In genomic region chr1:33163621-33164071, GRCh38 we compare ENCODE assay signal across 16 cellular contexts. TPM values are rescaled to one million over a fixed set of nuclear protein-coding genes. Genes with fewer than 3 reads are reported as not detected.
DNase-seq lines count a peak whose midpoint lies in the region; TF ChIP-seq lines count a peak whose summit lies in the region.
"Had no signal": no experiment of that assay in that cellular context is flagged by ENCODE, and none has a peak within 500 bp of the region (broad histone marks: within the 10 kb centered on the region; RNA-seq: fewer than 3 reads in every experiment).

No MANE protein-coding gene starts in this region.

- no peak overlapping the region for H3K4me3 ChIP-seq in ectodermal cell (ENCODE audit: insufficient read depth, low read depth, low read length)
- H3K4me3 ChIP-seq: body of pancreas, left ventricle myocardium inferior, pancreas, Peyer's patch had no signal

- H3K4me1 ChIP-seq in ectodermal cell (ENCODE audit: control insufficient read depth, insufficient read depth, low read length) = peaks cover 31% of the 10 kb centered on the region
- H3K4me1 ChIP-seq: body of pancreas, pancreas had no signal

- no TSS peak for BruUV-seq in Calu3 (replicated peaks; lab: Mats Ljungman, UMichigan)

- WGBS in ectodermal cell, 2 experiments = 68 to 70% methylated on average over 8 of the region's 8 CpGs

- H3K4me3 Mint-ChIP-seq in neural crest cell (peak overlapping the region; percentile 39), Calu3 (ENCODE audit: low read depth, unreplicated experiment) (no peak overlapping the region)
- no peak overlapping the region for H3K4me3 Mint-ChIP-seq in activated T-cell treated with anti-CD3 and anti-CD28 coated beads, Interleukin-2, amount 50 U/mL, for 24 hours
- H3K4me3 Mint-ChIP-seq: T-cell had no signal

- H3K36me3 ChIP-seq in ectodermal cell (ENCODE audit: control insufficient read depth, insufficient read depth, low read length) = no peaks in the 10 kb centered on the region
- H3K36me3 ChIP-seq: pancreas had no signal

- H3K9me3 Mint-ChIP-seq in neural crest cell (no peaks in the 10 kb centered on the region), Calu3 (ENCODE audit: low read depth, unreplicated experiment) (no peaks in the 10 kb centered on the region)
- H3K9me3 Mint-ChIP-seq in activated T-cell treated with anti-CD3 and anti-CD28 coated beads, Interleukin-2, amount 50 U/mL, for 24 hours = no peaks in the 10 kb centered on the region
- H3K9me3 Mint-ChIP-seq: T-cell had no signal

- H3K27ac ChIP-seq in ectodermal cell (ENCODE audit: insufficient read depth, low read depth, low read length, poor library complexity, severe bottlenecking) = peak overlapping the region; percentile 63
- H3K27ac ChIP-seq: body of pancreas, left ventricle myocardium inferior, pancreas, Peyer's patch had no signal

- H3K9me3 ChIP-seq in ectodermal cell (ENCODE audit: control insufficient read depth, low read length) = no peaks in the 10 kb centered on the region
- H3K9me3 ChIP-seq: body of pancreas, left ventricle myocardium inferior, pancreas, Peyer's patch had no signal

- H3K27me3 Mint-ChIP-seq in neural crest cell (ENCODE audit: low read depth) (peaks cover 3% of the 10 kb centered on the region), Calu3 (ENCODE audit: unreplicated experiment) (no peaks in the 10 kb centered on the region)
- no peaks in the 10 kb centered on the region for H3K27me3 Mint-ChIP-seq in activated T-cell treated with anti-CD3 and anti-CD28 coated beads, Interleukin-2, amount 50 U/mL, for 24 hours
- H3K27me3 Mint-ChIP-seq: T-cell had no signal

- CTCF ChIA-PET in Calu3 (lab: Charles Lee) = no interaction called here

- peak overlapping the region; percentile 93 for H3K27ac Mint-ChIP-seq in neural crest cell (ENCODE audit: unreplicated experiment)
- no peak overlapping the region for H3K27ac Mint-ChIP-seq in Calu3 (ENCODE audit: unreplicated experiment)
- H3K27ac Mint-ChIP-seq in activated T-cell treated with anti-CD3 and anti-CD28 coated beads, Interleukin-2, amount 50 U/mL, for 24 hours = no peak overlapping the region
- H3K27ac Mint-ChIP-seq: T-cell had no signal

- no peak for TF ChIP-seq CTCF in neural crest cell (conservative IDR thresholded peaks at IDR 0.05)
- TF ChIP-seq CTCF in Calu3 (IDR thresholded peaks at IDR 0.05; ENCODE audit: unreplicated experiment) = no peak

- H3K36me3 Mint-ChIP-seq in neural crest cell (ENCODE audit: low read depth) = peaks cover 17% of the 10 kb centered on the region
- no peaks in the 10 kb centered on the region for H3K36me3 Mint-ChIP-seq in Calu3 (ENCODE audit: insufficient read depth, unreplicated experiment)
- H3K36me3 Mint-ChIP-seq in activated T-cell treated with anti-CD3 and anti-CD28 coated beads, Interleukin-2, amount 50 U/mL, for 24 hours (ENCODE audit: low read depth) = peaks cover 41% of the 10 kb centered on the region

- H3K4me1 Mint-ChIP-seq in neural crest cell (peaks cover 77% of the 10 kb centered on the region), Calu3 (ENCODE audit: low read depth, unreplicated experiment) (no peaks in the 10 kb centered on the region)
- no peaks in the 10 kb centered on the region for H3K4me1 Mint-ChIP-seq in activated T-cell treated with anti-CD3 and anti-CD28 coated beads, Interleukin-2, amount 50 U/mL, for 24 hours (ENCODE audit: low read depth)

- peak; percentile 79 for DNase-seq in EL
- no peak for DNase-seq in neural crest cell (ENCODE audit: low read depth, low spot score)
- no peak for DNase-seq in NAMALWA (ENCODE audit: low spot score)
- no peak for DNase-seq in Calu3
- no peak for DNase-seq in stimulated activated CD4-positive, alpha-beta T cell treated with anti-CD3 and anti-CD28 coated beads, Interleukin-2, amount 100 ng/mL, for 48 hours
- DNase-seq in activated T-cell treated with anti-CD3 and anti-CD28 coated beads, Interleukin-2, amount 50 U/mL, for 24 hours = no peak
- DNase-seq: body of pancreas, head of caudate nucleus, left ventricle myocardium inferior, NCI-H1694, NCI-H510A treated with DMSO at 0.1 percent for 48 hours, pancreas, Peyer's patch, T-cell had no signal

- H3K27me3 ChIP-seq in ectodermal cell (ENCODE audit: control insufficient read depth, insufficient read depth, low read length, poor library complexity, severe bottlenecking) = peaks cover 12% of the 10 kb centered on the region
- H3K27me3 ChIP-seq: body of pancreas, pancreas, Peyer's patch had no signal

- intact Hi-C loops in Calu3 (cut with micrococcal nuclease; ENCODE audit: unreplicated experiment) = no loop called here

TF ChIP-seq in PFSK-1, 5 proteins besides CTCF, POLR2A, EP300 and RAD21:
- TF ChIP-seq POLR2AphosphoS5 (IDR thresholded peaks at IDR 0.05; ENCODE audit: low read depth, low read length) (no peak), FOXP2 (optimal IDR thresholded peaks at IDR 0.05; ENCODE audit: borderline replicate concordance, extremely low read depth, extremely low read length, insufficient read depth) (peak; percentile 37), REST (IDR thresholded peaks at IDR 0.05; ENCODE audit: insufficient read depth in 1 of 2, low read depth in 2 of 2, low read length in 2 of 2) (peak in 1 of 2 experiments; percentile 73; a peak in 2 of 4 replicates), SIN3A (IDR thresholded peaks at IDR 0.05; ENCODE audit: borderline replicate concordance, insufficient read depth, low read length) (no peak)

RNA-seq across cellular contexts. Expression of gene TRIM62, which starts 18.2 kb away (rescaled TPM):
- 6.6 TPM for polyA plus RNA-seq in PFSK-1 (2012; ENCODE audit: insufficient read length, low read depth)
- 4.8 TPM for polyA plus RNA-seq in ectodermal cell (2013, experiment 1 of 4)
- 4.7 TPM for polyA plus RNA-seq in ectodermal cell (2013, experiment 2 of 4)
- 5.6 TPM for polyA plus RNA-seq in ectodermal cell (2013, experiment 3 of 4)
- polyA plus RNA-seq in ectodermal cell (2013, experiment 4 of 4) = 4.0 TPM
- 8.6 and 8.8 TPM in 2 replicates for total RNA-seq in neural crest cell
- 6.9 and 8.8 TPM in 2 replicates for total RNA-seq in Calu3 (2022)
